In genomic region chr18:22872894-22873537, GRCh38 we compare ENCODE assay signal across 9 cellular contexts.
DNase-seq lines count a peak whose midpoint lies in the region; ATAC-seq, FAIRE-seq and TF ChIP-seq lines count a peak whose summit lies in the region.
"Had no signal": no experiment of that assay in that cellular context is flagged by ENCODE, and none has a peak within 500 bp of the region (broad histone marks: within the 10 kb centered on the region; RNA-seq: fewer than 3 reads in every experiment).

No MANE protein-coding gene starts in this region.

- no peak overlapping the region for H3K4me3 Mint-ChIP-seq in astrocyte (ENCODE audit: unreplicated experiment)
- H3K4me3 Mint-ChIP-seq in progenitor cell of endocrine pancreas (ENCODE audit: low read depth) = no peak overlapping the region

- H3K4me1 ChIP-seq in astrocyte (ENCODE audit: insufficient read depth, low read length) = peaks cover 9% of the 10 kb centered on the region
- H3K4me1 ChIP-seq in Peyer's patch = peaks cover 0 to 8% (median 0%) of the 10 kb centered on the region in 4 donors

- H3K27ac Mint-ChIP-seq in astrocyte (ENCODE audit: unreplicated experiment) (no peak overlapping the region), progenitor cell of endocrine pancreas (peak overlapping the region; percentile 14)

- H3K4me2 ChIP-seq in astrocyte (ENCODE audit: low read length) = no peak overlapping the region

- no peaks in the 10 kb centered on the region for H3K79me2 ChIP-seq in astrocyte (ENCODE audit: insufficient read depth, low read length)

- H3K36me3 Mint-ChIP-seq in astrocyte (ENCODE audit: low read depth, unreplicated experiment) = no peaks in the 10 kb centered on the region
- H3K36me3 Mint-ChIP-seq in progenitor cell of endocrine pancreas (ENCODE audit: insufficient read depth) = no peaks in the 10 kb centered on the region

- H3K27ac ChIP-seq in astrocyte (ENCODE audit: low read depth, low read length) (no peak overlapping the region), Peyer's patch (no peak overlapping the region)
- H3K27ac ChIP-seq: SK-N-MC had no signal

- H3K36me3 ChIP-seq in astrocyte (ENCODE audit: insufficient read depth, low read length) = no peaks in the 10 kb centered on the region
- no peaks in the 10 kb centered on the region for H3K36me3 ChIP-seq in Peyer's patch

- no peak overlapping the region for H3K4me3 ChIP-seq in astrocyte (ENCODE audit: insufficient read depth, low read depth, low read length)
- peak overlapping the region in 2 of 4 donors; percentile 11 to 31 for H3K4me3 ChIP-seq in Peyer's patch
- H3K4me3 ChIP-seq: SK-N-MC had no signal

- H4K20me1 ChIP-seq in astrocyte (ENCODE audit: insufficient read depth, low read length) = no peaks in the 10 kb centered on the region

- no peak overlapping the region for H3K9ac ChIP-seq in astrocyte (ENCODE audit: low read length)

- peaks cover 8% of the 10 kb centered on the region for H3K4me1 Mint-ChIP-seq in astrocyte (ENCODE audit: low read depth, unreplicated experiment)
- H3K4me1 Mint-ChIP-seq in progenitor cell of endocrine pancreas (ENCODE audit: low read depth) = peaks cover 23% of the 10 kb centered on the region

- H3K9me3 Mint-ChIP-seq in astrocyte (ENCODE audit: unreplicated experiment) (no peaks in the 10 kb centered on the region), progenitor cell of endocrine pancreas (ENCODE audit: low read depth) (no peaks in the 10 kb centered on the region)

- TF ChIP-seq CTCF in astrocyte (IDR thresholded peaks at IDR 0.05; ENCODE audit: insufficient read depth, low read depth, low read length) (no peak), progenitor cell of endocrine pancreas (IDR thresholded peaks at IDR 0.05; ENCODE audit: unreplicated experiment) (no peak), Peyer's patch (IDR thresholded peaks at IDR 0.05) (no peak)

- FAIRE-seq in astrocyte (lab: Jason Lieb, UNC) = no peak

- TF ChIP-seq POLR2A in Peyer's patch (IDR thresholded peaks at IDR 0.05) = no peak

- peak; percentile 78 for ATAC-seq in GM19035 (IDR thresholded peaks at IDR 0.05; ENCODE audit: unreplicated experiment)
- ATAC-seq in HG02973 (IDR thresholded peaks at IDR 0.05; ENCODE audit: unreplicated experiment) = peak; percentile 92

- H3K27me3 Mint-ChIP-seq in astrocyte (ENCODE audit: low read depth, unreplicated experiment) = no peaks in the 10 kb centered on the region
- no peaks in the 10 kb centered on the region for H3K27me3 Mint-ChIP-seq in progenitor cell of endocrine pancreas

- H3K9me3 ChIP-seq in astrocyte (ENCODE audit: insufficient read depth, low read depth, low read length) (no peaks in the 10 kb centered on the region), Peyer's patch (no peaks in the 10 kb centered on the region)

- H2AFZ ChIP-seq in astrocyte (ENCODE audit: low read depth, low read length) = peak overlapping the region; percentile 16

- H3K27me3 ChIP-seq in astrocyte (ENCODE audit: insufficient read depth, low read length) (no peaks in the 10 kb centered on the region), Peyer's patch (no peaks in the 10 kb centered on the region)

- DNase-seq in astrocyte (ENCODE audit: low read depth) (no peak), progenitor cell of endocrine pancreas (ENCODE audit: low spot score, unreplicated experiment) (no peak), iPS-NIHi11 (ENCODE audit: low spot score) (no peak), Peyer's patch (no peak), NAMALWA (ENCODE audit: low spot score) (no peak)
- DNase-seq: cortex of kidney had no signal
